8 cellular contexts compared by ENCODE assay signal in genomic region chr1:202966006-202966904, GRCh38. TPM values are rescaled to one million over a fixed set of nuclear protein-coding genes. Genes with fewer than 3 reads are reported as not detected.
DNase-seq lines count a peak whose midpoint lies in the region; ATAC-seq and TF ChIP-seq lines count a peak whose summit lies in the region.

No MANE protein-coding gene starts in this region.

- TF ChIP-seq CTCF in fibroblast of villous mesenchyme (IDR thresholded peaks at IDR 0.05; ENCODE audit: insufficient read depth, low read depth, low read length) (no peak), GM20000 (IDR thresholded peaks at IDR 0.05; ENCODE audit: extremely low read depth, missing control alignments) (no peak)

- H3K4me3 ChIP-seq in fibroblast of villous mesenchyme (ENCODE audit: low read depth, low read length) = peak overlapping the region; percentile 93

- H3K4me1 Mint-ChIP-seq in T-helper 17 cell = peaks cover 32% of the 10 kb centered on the region

- H3K9me3 ChIP-seq in T-helper 17 cell (ENCODE audit: control insufficient read depth, low read length, poor library complexity, severe bottlenecking) = no peaks in the 10 kb centered on the region

- H3K4me3 Mint-ChIP-seq in T-helper 17 cell = peak overlapping the region; percentile 88

- H3K27me3 Mint-ChIP-seq in T-helper 17 cell = no peaks in the 10 kb centered on the region

- peaks cover 5% of the 10 kb centered on the region for H3K36me3 Mint-ChIP-seq in T-helper 17 cell (ENCODE audit: low read depth)

- DNase-seq in T-helper 17 cell (no peak), fibroblast of villous mesenchyme (ENCODE audit: low read depth) (no peak), pons (ENCODE audit: low spot score) (peak; percentile 16), COLO829 (ENCODE audit: low spot score) (no peak), Kasumi-1 (lab: John Stamatoyannopoulos, UW) (no peak), GM20000 (ENCODE audit: low spot score) (no peak), globus pallidus (ENCODE audit: low spot score) (no peak)

- ATAC-seq in GM19455 (IDR thresholded peaks at IDR 0.05; ENCODE audit: unreplicated experiment) = peak; percentile 17
- no peak for ATAC-seq in T-helper 17 cell

- H3K27ac Mint-ChIP-seq in T-helper 17 cell = peak overlapping the region; percentile 79

RNA-seq across cellular contexts. Expression of gene CYB5R1, which starts 0.8 kb away (rescaled TPM):
- 10 to 100 TPM; 41.6 to 42.4 TPM for total RNA-seq in T-helper 17 cell
- 35.8 and 47.5 TPM in 2 replicates for total RNA-seq in fibroblast of villous mesenchyme

RNA-seq across cellular contexts. Expression of gene ADIPOR1, which starts 8.1 kb away (rescaled TPM):
- total RNA-seq in T-helper 17 cell = 100 to 1,000 TPM in 1 of 2 donors, 10 to 100 TPM in 1; 65.8 to 126 TPM
- 66.7 and 118 TPM in 2 replicates for total RNA-seq in fibroblast of villous mesenchyme

RNA-seq across cellular contexts. Expression of gene KLHL12, which starts 39.2 kb away (rescaled TPM):
- total RNA-seq in T-helper 17 cell (10 to 100 TPM; 16.7 to 21.1 TPM), fibroblast of villous mesenchyme (23.8 and 35.4 TPM in 2 replicates)

RNA-seq across cellular contexts. Expression of gene TMEM183A, which starts 40.9 kb away (rescaled TPM):
- total RNA-seq in T-helper 17 cell (100 to 1,000 TPM; 118 to 130 TPM), fibroblast of villous mesenchyme (102 and 139 TPM in 2 replicates)
